8 cellular contexts compared by ENCODE assay signal in genomic region chr2:97697252-97698235, GRCh38. TPM values are rescaled to one million over a fixed set of nuclear protein-coding genes. Genes with fewer than 3 reads are reported as not detected.
DNase-seq lines count a peak whose midpoint lies in the region; ATAC-seq, FAIRE-seq and TF ChIP-seq lines count a peak whose summit lies in the region.

No MANE protein-coding gene starts in this region.

- H3K9me3 ChIP-seq in Loucy (ENCODE audit: insufficient read depth, low read depth, low read length) (no peaks in the 10 kb centered on the region), esophagus muscularis mucosa (no peaks in the 10 kb centered on the region)

- TF ChIP-seq CTCF in GM20000 (IDR thresholded peaks at IDR 0.05; ENCODE audit: extremely low read depth, missing control alignments), result peak; percentile 65
- peak; percentile 93 for TF ChIP-seq CTCF in Loucy (conservative IDR thresholded peaks at IDR 0.05; ENCODE audit: low read length)
- peak in 2 of 3 experiments; percentile 97 to 98 for TF ChIP-seq CTCF in esophagus muscularis mucosa (IDR thresholded peaks at IDR 0.05)

- H3K27me3 ChIP-seq in Loucy (ENCODE audit: insufficient read depth, low read length, poor library complexity, severe bottlenecking), result no peaks in the 10 kb centered on the region
- no peaks in the 10 kb centered on the region for H3K27me3 ChIP-seq in esophagus muscularis mucosa

- WGBS in esophagus muscularis mucosa, result 26% methylated on average over 14 of the region's 14 CpGs

- no peaks in the 10 kb centered on the region for H3K9me2 ChIP-seq in Loucy (replicated peaks; ENCODE audit: low read depth, low read length)

- no peak for TF ChIP-seq EP300 in esophagus muscularis mucosa (IDR thresholded peaks at IDR 0.05)

- H3K9ac ChIP-seq in Loucy (ENCODE audit: low read depth, low read length, poor library complexity, severe bottlenecking), result peak overlapping the region; percentile 13

- no peaks in the 10 kb centered on the region for H3K27me3 Mint-ChIP-seq in activated T-cell treated with anti-CD3 and anti-CD28 coated beads, Interleukin-2, amount 50 U/mL, for 4 hours (ENCODE audit: low read depth)
- H3K27me3 Mint-ChIP-seq in naive thymus-derived CD8-positive, alpha-beta T cell, result peaks cover 0 to 3% (median 0%) of the 10 kb centered on the region in 5 donors

- H3K36me3 ChIP-seq in Loucy (ENCODE audit: insufficient read depth, low read length), result no peaks in the 10 kb centered on the region
- H3K36me3 ChIP-seq in esophagus muscularis mucosa, result no peaks in the 10 kb centered on the region

- H3K79me2 ChIP-seq in Loucy (ENCODE audit: insufficient read depth, low read length), result no peaks in the 10 kb centered on the region

- no peak for TF ChIP-seq POLR2A in esophagus muscularis mucosa (IDR thresholded peaks at IDR 0.05; ENCODE audit: low read depth)

- FAIRE-seq in RCC 7860 (lab: Jason Lieb, UNC), result peak; percentile 67

- H3F3A ChIP-seq in Loucy (ENCODE audit: low read depth), result no peaks in the 10 kb centered on the region

- peak overlapping the region; percentile 56 for H3K4me2 ChIP-seq in Loucy (ENCODE audit: low read depth, low read length, poor library complexity, severe bottlenecking)

- H3K4me1 Mint-ChIP-seq in activated T-cell treated with anti-CD3 and anti-CD28 coated beads, Interleukin-2, amount 50 U/mL, for 4 hours (ENCODE audit: low read depth), result peaks cover 6% of the 10 kb centered on the region
- peaks cover 5 to 11% (median 7%) of the 10 kb centered on the region in 4 donors for H3K4me1 Mint-ChIP-seq in naive thymus-derived CD8-positive, alpha-beta T cell

- H3K4me3 Mint-ChIP-seq in activated T-cell treated with anti-CD3 and anti-CD28 coated beads, Interleukin-2, amount 50 U/mL, for 4 hours, result no peak overlapping the region
- H3K4me3 Mint-ChIP-seq in naive thymus-derived CD8-positive, alpha-beta T cell, result peak overlapping the region in 2 of 10 donors; percentile 7 to 22

- H2AFZ ChIP-seq in Loucy (ENCODE audit: low read length), result peak overlapping the region; percentile 85

- peak; percentile 95 for ATAC-seq in activated T-cell treated with anti-CD3 and anti-CD28 coated beads, Interleukin-2, amount 50 U/mL, for 4 hours
- peak; percentile 95 to 97 for ATAC-seq in naive thymus-derived CD8-positive, alpha-beta T cell

- no peaks in the 10 kb centered on the region for H3K36me3 Mint-ChIP-seq in activated T-cell treated with anti-CD3 and anti-CD28 coated beads, Interleukin-2, amount 50 U/mL, for 4 hours (ENCODE audit: insufficient read depth)
- no peaks in the 10 kb centered on the region for H3K36me3 Mint-ChIP-seq in naive thymus-derived CD8-positive, alpha-beta T cell

- peaks cover 27% of the 10 kb centered on the region for H3K4me1 ChIP-seq in Loucy (ENCODE audit: insufficient read depth, low read length, poor library complexity, severe bottlenecking)
- H3K4me1 ChIP-seq in esophagus muscularis mucosa, result peaks cover 0 to 5% (median 2%) of the 10 kb centered on the region in 4 donors

- H3K4me3 ChIP-seq in Loucy (ENCODE audit: low read length, poor library complexity, severe bottlenecking) (peak overlapping the region; percentile 50), esophagus muscularis mucosa (no peak overlapping the region)

- H4K20me1 ChIP-seq in Loucy (ENCODE audit: insufficient read depth, low read length, poor library complexity, severe bottlenecking), result no peaks in the 10 kb centered on the region

- H3K9me3 Mint-ChIP-seq in activated T-cell treated with anti-CD3 and anti-CD28 coated beads, Interleukin-2, amount 50 U/mL, for 4 hours, result no peaks in the 10 kb centered on the region
- no peaks in the 10 kb centered on the region for H3K9me3 Mint-ChIP-seq in naive thymus-derived CD8-positive, alpha-beta T cell

- H3K27ac ChIP-seq in esophagus muscularis mucosa (replicated peaks in 1 of 4), result no peak overlapping the region

- peak overlapping the region in 1 of 10 donors; percentile 50 for H3K27ac Mint-ChIP-seq in naive thymus-derived CD8-positive, alpha-beta T cell

- POLR2A ChIA-PET in naive thymus-derived CD8-positive, alpha-beta T cell (lab: Charles Lee), result interaction anchor here (0.6 to 5.1 kb wide), 4 partner anchors 34 to 213 kb away, joined by 3 to 39 read pairs (median 6); partner anchors contain the start of genes ACTR1B and ANKRD36B

- intact Hi-C loops in esophagus muscularis mucosa (cut with DNase I), result loop anchor here (2.0 to 10.0 kb wide), 3 partner anchors 33 to 107 kb away; partner anchors contain the start of genes ACTR1B and COX5B

- DNase-seq in AML-193 (lab: John Stamatoyannopoulos, UW) (peak; percentile 77 to 78), GM20000 (ENCODE audit: low spot score) (peak; percentile 82), RCC 7860 (ENCODE audit: low spot score) (peak; percentile 55), esophagus muscularis mucosa (ENCODE audit: extremely low spot score) (peak; percentile 98)
- peak; percentile 97 for DNase-seq in activated T-cell treated with anti-CD3 and anti-CD28 coated beads, Interleukin-2, amount 50 U/mL, for 4 hours
- peak; percentile 77 to 95 (median 90) for DNase-seq in naive thymus-derived CD8-positive, alpha-beta T cell
- peak; percentile 73 to 81 for DNase-seq in stimulated activated CD8-positive, alpha-beta memory T cell treated with anti-CD3 and anti-CD28 coated beads, Interleukin-7, amount 100 ng/mL, for 48 hours (ENCODE audit: extremely low read depth in 1 of 2, low read depth in 1 of 2)

RNA-seq across cellular contexts. Expression of gene ZAP70, which starts 15.8 kb away (rescaled TPM):
- total RNA-seq in activated T-cell treated with anti-CD3 and anti-CD28 coated beads, Interleukin-2, amount 50 U/mL, for 4 hours, result 100 to 1,000 TPM; 156 to 194 (median 186) TPM
- total RNA-seq in esophagus muscularis mucosa, result 1 to 10 TPM; 1.2 to 3.5 (median 1.8) TPM
- total RNA-seq in naive thymus-derived CD8-positive, alpha-beta T cell, result 100 to 1,000 TPM; 490 to 503 TPM
- polyA plus RNA-seq in naive thymus-derived CD8-positive, alpha-beta T cell, result 100 to 1,000 TPM; 131 to 168 (median 149) TPM

RNA-seq across cellular contexts. Expression of gene C2orf92, which starts 28.0 kb away (rescaled TPM):
- 1 to 10 TPM; 3.3 to 4.4 (median 4.0) TPM for total RNA-seq in activated T-cell treated with anti-CD3 and anti-CD28 coated beads, Interleukin-2, amount 50 U/mL, for 4 hours
- total RNA-seq in esophagus muscularis mucosa, result 1 to 10 TPM; 2.1 to 6.5 (median 3.6) TPM
- total RNA-seq in naive thymus-derived CD8-positive, alpha-beta T cell, result 10 to 100 TPM; 18.2 to 21.2 TPM
- 1 to 10 TPM in 1 of 3 donors, under 1 TPM in 2; 0.35 to 1.5 (median 0.68) TPM for polyA plus RNA-seq in naive thymus-derived CD8-positive, alpha-beta T cell

RNA-seq across cellular contexts. Expression of gene ACTR1B, which starts 33.7 kb away (rescaled TPM):
- 10 to 100 TPM; 66.3 to 70.7 (median 67.1) TPM for total RNA-seq in activated T-cell treated with anti-CD3 and anti-CD28 coated beads, Interleukin-2, amount 50 U/mL, for 4 hours
- 10 to 100 TPM; 74.3 to 89.2 (median 83.9) TPM for total RNA-seq in esophagus muscularis mucosa
- 10 to 100 TPM; 94.0 to 97.8 TPM for total RNA-seq in naive thymus-derived CD8-positive, alpha-beta T cell
- polyA plus RNA-seq in naive thymus-derived CD8-positive, alpha-beta T cell, result 10 to 100 TPM; 11.7 to 17.9 (median 13.0) TPM

RNA-seq across cellular contexts. Expression of gene COX5B, which starts 51.7 kb away (rescaled TPM):
- 100 to 1,000 TPM; 198 to 216 (median 215) TPM for total RNA-seq in activated T-cell treated with anti-CD3 and anti-CD28 coated beads, Interleukin-2, amount 50 U/mL, for 4 hours
- total RNA-seq in esophagus muscularis mucosa, result 100 to 1,000 TPM; 382 to 507 (median 481) TPM
- total RNA-seq in naive thymus-derived CD8-positive, alpha-beta T cell, result 100 to 1,000 TPM; 119 to 125 TPM
- 100 to 1,000 TPM; 321 to 373 (median 350) TPM for polyA plus RNA-seq in naive thymus-derived CD8-positive, alpha-beta T cell

Comparison
In these comparisons a context has a peak if more than half of its experiments do, and no peak if none do; other contexts are left out.
1. RNA of gene ZAP70, which starts 15.8 kb away (total RNA-seq): 490 to 503 TPM in naive thymus-derived CD8-positive, alpha-beta T cell and 156 to 194 TPM in activated T-cell treated with anti-CD3 and anti-CD28 coated beads, Interleukin-2, amount 50 U/mL, for 4 hours; 1.2 to 3.5 TPM in esophagus muscularis mucosa; every median in the first group is over 10 times any median in the second.
2. Peak in every context shown above with its lines, with median percentiles within 50 percentile points of each other: DNase-seq and CTCF ChIP-seq.